In the genomic region with DNA sequence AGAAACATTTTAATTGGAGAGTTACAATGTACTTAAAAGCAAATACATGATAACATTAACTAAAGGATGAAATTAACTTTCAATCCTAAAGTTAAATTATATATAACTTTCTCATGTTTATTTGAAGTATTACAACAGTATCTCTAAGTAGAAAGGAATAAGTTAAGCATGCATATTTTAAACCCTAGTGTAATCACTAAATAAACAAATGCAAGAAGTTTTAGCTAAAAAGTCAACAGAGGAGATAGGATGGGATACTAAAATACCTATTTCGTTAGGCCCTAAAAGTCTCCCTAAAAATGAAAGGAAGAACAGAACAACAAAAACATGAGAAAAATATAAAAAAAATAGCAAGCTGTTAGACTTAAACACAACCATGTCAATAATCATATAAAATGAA, we compare ENCODE assay signal across 19 cellular contexts.
DNase-seq lines count a peak whose midpoint lies in the region; ATAC-seq, FAIRE-seq and TF ChIP-seq lines count a peak whose summit lies in the region.
"Had no signal": no experiment of that assay in that cellular context is flagged by ENCODE, and none has a peak within 500 bp of the region (broad histone marks: within the 10 kb centered on the region; RNA-seq: fewer than 3 reads in every experiment).

No MANE protein-coding gene starts in this region.

- ATAC-seq in IMR-90 (ENCODE audit: low read depth), result peak; percentile 84
- ATAC-seq in GM21528 (IDR thresholded peaks at IDR 0.05; ENCODE audit: low FRiP score, unreplicated experiment), result no peak
- ATAC-seq in HG02884 (IDR thresholded peaks at IDR 0.05; ENCODE audit: unreplicated experiment), result no peak
- ATAC-seq: GM12878 had no signal

- no peak overlapping the region for H2AK5ac ChIP-seq in IMR-90 (ENCODE audit: low read depth, low read length)

- TF ChIP-seq CTCF in IMR-90 (conservative IDR thresholded peaks at IDR 0.05; ENCODE audit: low read depth, low read length), result no peak

- no peak overlapping the region for H2AK9ac ChIP-seq in IMR-90 (replicated peaks; ENCODE audit: low read depth, low read length, poor library complexity)

- peak overlapping the region; percentile 92 for H3K18ac ChIP-seq in IMR-90 (ENCODE audit: low read depth, low read length)

- H3K4ac ChIP-seq in IMR-90 (ENCODE audit: low read depth, low read length), result no peak overlapping the region

- H3K4me1 Mint-ChIP-seq in activated T-helper 1 cell treated with anti-CD3 and anti-CD28 coated beads, Interleukin-12 subunit alpha, Interleukin-12 subunit beta, Interleukin-2, Interleukin-4 antibody, amounts not matched to agents 30 ng/mL and 10 ng/mL and 1 ng/mL, durations not matched to agents 14 hours and 24 hours and 36 hours (ENCODE audit: low read depth), result no peaks in the 10 kb centered on the region
- H3K4me1 Mint-ChIP-seq: CD14-positive monocyte; CD4-positive, alpha-beta memory T cell had no signal

- H4K8ac ChIP-seq in IMR-90 (ENCODE audit: low read depth in 2 of 2, low read length in 2 of 2), result no peak overlapping the region

- peak overlapping the region; percentile 88 for H2BK5ac ChIP-seq in IMR-90 (ENCODE audit: low read depth, low read length, poor library complexity, severe bottlenecking)

- no peak overlapping the region for H2BK15ac ChIP-seq in IMR-90 (ENCODE audit: low read depth, low read length)

- H3K4me2 ChIP-seq in IMR-90 (ENCODE audit: low read depth, low read length), result peak overlapping the region; percentile 68; the same call in 1 of the 2 replicates
- H3K4me2 ChIP-seq: BLaER1 had no signal

- DNase-seq in IMR-90, result no peak
- no peak for DNase-seq in small intestine
- DNase-seq in activated T-helper 1 cell treated with anti-CD3 and anti-CD28 coated beads, Interleukin-12 subunit alpha, Interleukin-12 subunit beta, Interleukin-2, Interleukin-4 antibody, amounts not matched to agents 30 ng/mL and 10 ng/mL and 1 ng/mL, durations not matched to agents 14 hours and 24 hours and 36 hours (ENCODE audit: low spot score), result no peak
- DNase-seq: ACHN; AML-193; Calu3; CD4-positive, alpha-beta memory T cell; DMS79 treated with DMSO at 0.1 percent for 48 hours; HCEC 1CT; KG1 had no signal

- BruUV-seq in IMR-90 (replicated peaks; lab: Mats Ljungman, UMichigan), result no TSS peak

- no peak overlapping the region for H2BK20ac ChIP-seq in IMR-90 (ENCODE audit: low read depth, low read length)

- H3K56ac ChIP-seq in IMR-90 (ENCODE audit: extremely low read depth, insufficient read depth, low read length), result no peak overlapping the region

- dilution Hi-C loops in IMR-90 (cut with HindIII; ENCODE audit: low sequenced_read_pairs, unreplicated experiment), result no loop called here

- no peaks in the 10 kb centered on the region for H4K20me1 ChIP-seq in IMR-90 (ENCODE audit: insufficient read depth, low read length)
- H4K20me1 ChIP-seq: BLaER1 had no signal

- no peak overlapping the region for H4K91ac ChIP-seq in IMR-90 (ENCODE audit: insufficient read depth, low read depth, low read length)

- H3K36me3 Mint-ChIP-seq in activated T-helper 1 cell treated with anti-CD3 and anti-CD28 coated beads, Interleukin-12 subunit alpha, Interleukin-12 subunit beta, Interleukin-2, Interleukin-4 antibody, amounts not matched to agents 30 ng/mL and 10 ng/mL and 1 ng/mL, durations not matched to agents 14 hours and 24 hours and 36 hours (ENCODE audit: low read depth), result no peaks in the 10 kb centered on the region
- H3K36me3 Mint-ChIP-seq: CD14-positive monocyte; CD4-positive, alpha-beta memory T cell had no signal

- no peak overlapping the region for H3K23ac ChIP-seq in IMR-90 (ENCODE audit: low read depth, low read length)

- no peaks in the 10 kb centered on the region for H3K36me3 ChIP-seq in IMR-90 (ENCODE audit: control insufficient read depth, insufficient read depth, low read length)
- H3K36me3 ChIP-seq in small intestine (ENCODE audit: control insufficient read depth in 2 of 2, insufficient read depth in 2 of 2, low read length in 2 of 2), result no peaks in the 10 kb centered on the region
- H3K36me3 ChIP-seq: BLaER1 had no signal

- no peak for TF ChIP-seq RAD21 in IMR-90 (IDR thresholded peaks at IDR 0.05; ENCODE audit: low read length)

- H3K9me3 ChIP-seq in IMR-90 (ENCODE audit: control insufficient read depth, insufficient read depth, low read length) (no peaks in the 10 kb centered on the region), small intestine (ENCODE audit: control insufficient read depth, low read depth) (no peaks in the 10 kb centered on the region)
- H3K9me3 ChIP-seq: BLaER1 had no signal

- peaks cover 10% of the 10 kb centered on the region for H3K27me3 Mint-ChIP-seq in activated T-helper 1 cell treated with anti-CD3 and anti-CD28 coated beads, Interleukin-12 subunit alpha, Interleukin-12 subunit beta, Interleukin-2, Interleukin-4 antibody, amounts not matched to agents 30 ng/mL and 10 ng/mL and 1 ng/mL, durations not matched to agents 14 hours and 24 hours and 36 hours (ENCODE audit: insufficient read depth)

- peaks cover 7% of the 10 kb centered on the region for H3K4me1 ChIP-seq in IMR-90 (ENCODE audit: control insufficient read depth, insufficient read depth, low read length)
- H3K4me1 ChIP-seq in small intestine (ENCODE audit: control insufficient read depth in 2 of 2, insufficient read depth in 1 of 2, low read depth in 1 of 2, low read length in 1 of 2), result no peaks in the 10 kb centered on the region
- H3K4me1 ChIP-seq: BLaER1 had no signal

- no peak overlapping the region for H3K27ac Mint-ChIP-seq in activated T-helper 1 cell treated with anti-CD3 and anti-CD28 coated beads, Interleukin-12 subunit alpha, Interleukin-12 subunit beta, Interleukin-2, Interleukin-4 antibody, amounts not matched to agents 30 ng/mL and 10 ng/mL and 1 ng/mL, durations not matched to agents 14 hours and 24 hours and 36 hours
- H3K27ac Mint-ChIP-seq: CD14-positive monocyte; CD4-positive, alpha-beta memory T cell had no signal

- no peaks in the 10 kb centered on the region for H3K27me3 ChIP-seq in IMR-90 (ENCODE audit: control insufficient read depth, insufficient read depth, low read length)
- H3K27me3 ChIP-seq in small intestine (ENCODE audit: control insufficient read depth in 2 of 2, insufficient read depth in 2 of 2, low read length in 2 of 2), result no peaks in the 10 kb centered on the region
- H3K27me3 ChIP-seq: BLaER1 had no signal

- H3K9me1 ChIP-seq in IMR-90 (ENCODE audit: insufficient read depth, low read length), result no peaks in the 10 kb centered on the region

- in situ Hi-C loops in IMR-90 (cut with MboI; ENCODE audit: low sequenced_read_pairs), result no loop called here

- no peak overlapping the region for H2AFZ ChIP-seq in IMR-90 (replicated peaks; ENCODE audit: low read length, poor library complexity)

- peak overlapping the region; percentile 52; the same call in 1 of the 2 replicates for H3K27ac ChIP-seq in IMR-90 (ENCODE audit: insufficient read depth, low read length)
- H3K27ac ChIP-seq in small intestine (ENCODE audit: low read depth in 1 of 2, low read length in 1 of 2), result no peak overlapping the region
- H3K27ac ChIP-seq: BLaER1, HL-60 had no signal

- no peak for TF ChIP-seq POLR2A in IMR-90 (IDR thresholded peaks at IDR 0.05; ENCODE audit: low read depth, low read length)

- 0 out of 2 replicates have a peak overlapping the region, but pooled peaks have one; percentile 90 for H4K5ac ChIP-seq in IMR-90 (ENCODE audit: low read depth, low read length)

- no peak overlapping the region for H3K4me3 ChIP-seq in IMR-90 (ENCODE audit: insufficient read depth, low read depth, low read length)
- H3K4me3 ChIP-seq in small intestine (ENCODE audit: low read depth in 1 of 2, low read length in 2 of 2), result no peak overlapping the region
- H3K4me3 ChIP-seq: BLaER1, GM12878 had no signal

- H2BK120ac ChIP-seq in IMR-90 (ENCODE audit: low read depth, low read length), result peak overlapping the region; percentile 16; the same call in 1 of the 2 replicates

- no CpG with 5 or more reads among the region's 1 CpG for WGBS in IMR-90 (ENCODE audit: extremely low coverage in 2 of 2, insufficient read length in 1 of 2), 2 experiments
- 46 to 58% (median 55%) methylated on average over 1 of the region's 1 CpG for WGBS in small intestine, 3 donors

- no peak overlapping the region for H3K14ac ChIP-seq in IMR-90 (replicated peaks; ENCODE audit: low read depth, low read length)

- CTCF ChIA-PET in IMR-90 (lab: Yijun Ruan, JAX), result interaction anchor here (0.6 kb wide), 1 partner anchor 835 kb away, joined by 3 read pairs; no protein-coding TSS in a partner anchor

- no peak overlapping the region for H3K4me3 Mint-ChIP-seq in activated T-helper 1 cell treated with anti-CD3 and anti-CD28 coated beads, Interleukin-12 subunit alpha, Interleukin-12 subunit beta, Interleukin-2, Interleukin-4 antibody, amounts not matched to agents 30 ng/mL and 10 ng/mL and 1 ng/mL, durations not matched to agents 14 hours and 24 hours and 36 hours
- H3K4me3 Mint-ChIP-seq: CD14-positive monocyte; CD4-positive, alpha-beta memory T cell had no signal

- FAIRE-seq in G401.6 (lab: Jason Lieb, UNC), result peak; percentile 8
- peak; percentile 21 for FAIRE-seq in colon (lab: Jason Lieb, UNC)
- peak; percentile 30 for FAIRE-seq in small intestine (lab: Jason Lieb, UNC)
- FAIRE-seq: GM12878, H54 had no signal

- POLR2A ChIA-PET in IMR-90 (lab: Charles Lee; ENCODE audit: unreplicated experiment), result no interaction called here

- intact Hi-C loops in IMR-90 (cut with micrococcal nuclease), result no loop called here
- intact Hi-C loops in activated T-helper 1 cell treated with anti-CD3 and anti-CD28 coated beads, Interleukin-12 subunit alpha, Interleukin-12 subunit beta, Interleukin-2, Interleukin-4 antibody, amounts not matched to agents 30 ng/mL and 10 ng/mL and 1 ng/mL, durations not matched to agents 14 hours and 24 hours and 36 hours (cut with micrococcal nuclease), result no loop called here

- H3K79me1 ChIP-seq in IMR-90 (ENCODE audit: low read depth in 1 of 2, low read length in 2 of 2), result 0 out of 4 replicates have a peak, but pooled peaks cover 0 to 3% of the 10 kb centered on the region in 2 experiments

- H3K9ac ChIP-seq in IMR-90 (ENCODE audit: low read depth, low read length), result no peak overlapping the region
- H3K9ac ChIP-seq: BLaER1 had no signal

- H3K9me3 Mint-ChIP-seq in activated T-helper 1 cell treated with anti-CD3 and anti-CD28 coated beads, Interleukin-12 subunit alpha, Interleukin-12 subunit beta, Interleukin-2, Interleukin-4 antibody, amounts not matched to agents 30 ng/mL and 10 ng/mL and 1 ng/mL, durations not matched to agents 14 hours and 24 hours and 36 hours, result no peaks in the 10 kb centered on the region

TF ChIP-seq in IMR-90, 13 proteins besides CTCF, POLR2A, EP300 and RAD21 (continues in another document):
- TF ChIP-seq NFE2L2 (IDR thresholded peaks at IDR 0.05; ENCODE audit: low read depth, low read length) (no peak), MAZ (IDR thresholded peaks at IDR 0.05; ENCODE audit: borderline replicate concordance, low read depth, low read length) (no peak), CHD1 (IDR thresholded peaks at IDR 0.05; ENCODE audit: low read depth, low read length) (no peak), RFX5 (IDR thresholded peaks at IDR 0.05; ENCODE audit: low read depth, low read length) (no peak)
